ENCODE assay signal across 31 cellular contexts in genomic region chr11:45007011-45007410, GRCh38.
"Had no signal": no experiment of that assay in that cellular context is flagged by ENCODE, and none has a peak within 500 bp of the region (broad histone marks: within the 10 kb centered on the region; RNA-seq: fewer than 3 reads in every experiment).

No MANE protein-coding gene starts in this region.

- H3K4me1 Mint-ChIP-seq: naive thymus-derived CD4-positive, alpha-beta T cell; natural killer cell; nephron; stimulated activated memory B cell treated with anti-CD40 and anti-IgM and Interleukin-4, amounts not matched to agents 10 μg/mL and 1 μg/mL and 100 μg/mL, for 72 hours; stimulated activated naive CD8-positive, alpha-beta T cell treated with anti-CD3 and anti-CD28 coated beads, Interleukin-15, amount 100 ng/mL, for 72 hours had no signal

- H3K9me3 Mint-ChIP-seq: natural killer cell; nephron; stimulated activated memory B cell treated with anti-CD40 and anti-IgM and Interleukin-4, amounts not matched to agents 10 μg/mL and 1 μg/mL and 100 μg/mL, for 72 hours; stimulated activated naive CD8-positive, alpha-beta T cell treated with anti-CD3 and anti-CD28 coated beads, Interleukin-15, amount 100 ng/mL, for 72 hours; type B pancreatic cell had no signal

- ATAC-seq: naive thymus-derived CD4-positive, alpha-beta T cell; natural killer cell; pancreas; psoas muscle; right cardiac atrium; right lobe of liver; stimulated activated memory B cell treated with anti-CD40 and anti-IgM and Interleukin-4, amounts not matched to agents 10 μg/mL and 1 μg/mL and 100 μg/mL, for 72 hours; stimulated activated naive CD8-positive, alpha-beta T cell treated with anti-CD3 and anti-CD28 coated beads, Interleukin-15, amount 100 ng/mL, for 72 hours; stimulated activated naive CD8-positive, alpha-beta T cell treated with anti-CD3 and anti-CD28 coated beads, Interleukin-15, Interleukin-2, amounts not matched to agents 100 U/mL and 50 U/mL, for 24 hours; upper lobe of right lung had no signal

- H3K36me3 Mint-ChIP-seq: naive thymus-derived CD4-positive, alpha-beta T cell; natural killer cell; stimulated activated memory B cell treated with anti-CD40 and anti-IgM and Interleukin-4, amounts not matched to agents 10 μg/mL and 1 μg/mL and 100 μg/mL, for 72 hours; type B pancreatic cell had no signal

- H3K4me3 ChIP-seq: pancreas, psoas muscle, right lobe of liver, sigmoid colon, skin epidermis, smooth muscle cell, spleen, suprapubic skin, testis, tibial artery, transverse colon, upper lobe of right lung, uterus had no signal

- H3K36me3 ChIP-seq: neutrophil, pancreas, right lobe of liver, sigmoid colon, spleen, suprapubic skin, tibial artery, transverse colon, upper lobe of right lung, uterus had no signal

- H3K27me3 Mint-ChIP-seq: stimulated activated naive CD8-positive, alpha-beta T cell treated with anti-CD3 and anti-CD28 coated beads, Interleukin-15, amount 100 ng/mL, for 72 hours had no signal

- H3K4me3 Mint-ChIP-seq: naive thymus-derived CD4-positive, alpha-beta T cell; natural killer cell; nephron; stimulated activated memory B cell treated with anti-CD40 and anti-IgM and Interleukin-4, amounts not matched to agents 10 μg/mL and 1 μg/mL and 100 μg/mL, for 72 hours; stimulated activated naive CD8-positive, alpha-beta T cell treated with anti-CD3 and anti-CD28 coated beads, Interleukin-15, amount 100 ng/mL, for 72 hours; type B pancreatic cell had no signal

- H3K4me1 ChIP-seq: pancreas, psoas muscle, right lobe of liver, sigmoid colon, spleen, suprapubic skin, testis, tibial artery, transverse colon, upper lobe of right lung, uterus had no signal

- DNase-seq: naive thymus-derived CD4-positive, alpha-beta T cell; natural killer cell; nucleus accumbens; pancreas; psoas muscle; right cardiac atrium; right lobe of liver; sigmoid colon; spleen; stimulated activated CD4-positive, alpha-beta T cell treated with anti-CD3 and anti-CD28 coated beads, Interleukin-12 subunit alpha, Interleukin-12 subunit beta, amount 100 ng/mL, for 4 hours; stimulated activated CD4-positive, alpha-beta T cell treated with anti-CD3 and anti-CD28 coated beads, Interleukin-1b, Interleukin-23, amount 100 ng/mL, for 48 hours; stimulated activated CD4-positive, alpha-beta T cell treated with anti-CD3 and anti-CD28 coated beads, Interleukin-4, amount 100 ng/mL, for 1 hour; stimulated activated CD4-positive, alpha-beta T cell treated with anti-CD3 and anti-CD28 coated beads, Interleukin-4, amount 100 ng/mL, for 4 hours; stimulated activated CD8-positive, alpha-beta memory T cell treated with anti-CD3 and anti-CD28 coated beads, Interleukin-4, amount 100 ng/mL, for 48 hours; stimulated activated naive CD4-positive, alpha-beta T cell; stimulated activated naive CD8-positive, alpha-beta T cell treated with anti-CD3 and anti-CD28 coated beads, Interleukin-15, amount 100 ng/mL, for 72 hours; stimulated activated naive CD8-positive, alpha-beta T cell treated with anti-CD3 and anti-CD28 coated beads, Interleukin-15, Interleukin-2, amounts not matched to agents 100 U/mL and 50 U/mL, for 24 hours; substantia nigra; testis; tibial artery; transverse colon; upper lobe of right lung; uterus had no signal

- H3K4me2 ChIP-seq: smooth muscle cell had no signal

- H3K27ac ChIP-seq: neutrophil, pancreas, psoas muscle, right lobe of liver, sigmoid colon, skin epidermis, spleen, suprapubic skin, testis, tibial artery, transverse colon, upper lobe of right lung, uterus had no signal

- H3K27me3 ChIP-seq: pancreas, right lobe of liver, sigmoid colon, spleen, testis, tibial artery, transverse colon, upper lobe of right lung, uterus had no signal

- H3K27ac Mint-ChIP-seq: naive thymus-derived CD4-positive, alpha-beta T cell; natural killer cell; nephron; progenitor cell of endocrine pancreas; stimulated activated memory B cell treated with anti-CD40 and anti-IgM and Interleukin-4, amounts not matched to agents 10 μg/mL and 1 μg/mL and 100 μg/mL, for 72 hours; stimulated activated naive CD8-positive, alpha-beta T cell treated with anti-CD3 and anti-CD28 coated beads, Interleukin-15, amount 100 ng/mL, for 72 hours; type B pancreatic cell had no signal

- H3K9me3 ChIP-seq: neutrophil, pancreas, psoas muscle, right lobe of liver, sigmoid colon, suprapubic skin, testis, tibial artery, transverse colon, upper lobe of right lung, uterus had no signal
